8 cellular contexts compared by ENCODE assay signal in the genomic region with DNA sequence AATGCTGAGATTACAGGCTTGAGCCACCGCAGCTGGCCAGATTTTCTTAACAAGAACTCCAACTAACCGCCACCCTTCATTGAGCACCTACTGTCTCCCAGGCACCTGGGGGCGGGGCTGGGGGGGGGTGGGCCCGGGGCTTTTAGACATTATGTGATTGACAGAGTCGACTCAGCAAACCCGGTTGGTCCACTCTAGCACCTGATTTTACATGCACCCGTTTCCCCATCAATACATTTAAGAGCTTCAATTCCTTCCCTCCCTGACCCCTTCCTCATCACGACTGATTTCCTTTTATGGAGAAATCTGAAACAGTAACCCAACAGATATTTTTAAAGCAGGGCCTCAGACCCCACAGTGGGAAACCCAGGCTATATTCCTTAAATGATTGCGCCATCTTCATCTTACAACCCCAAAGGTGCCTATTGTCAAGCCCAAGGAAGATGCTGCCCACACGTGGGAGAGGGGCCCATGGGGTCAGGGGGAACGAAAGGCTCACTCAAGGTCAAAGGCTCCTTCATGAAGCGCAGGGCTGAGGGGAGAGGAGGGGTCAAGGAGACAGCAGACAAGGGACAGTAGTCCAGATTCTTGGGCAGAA. TPM values are rescaled to one million over a fixed set of nuclear protein-coding genes. Genes with fewer than 3 reads are reported as not detected.
A peak's percentile ranks its signal among the peaks of the same experiment; 100 is the strongest.
DNase-seq lines count a peak whose midpoint lies in the region; ATAC-seq and TF ChIP-seq lines count a peak whose summit lies in the region.

No MANE protein-coding gene starts in this region.

- no peaks in the 10 kb centered on the region for H3K36me3 Mint-ChIP-seq in CD8-positive, alpha-beta memory T cell
- H3K36me3 Mint-ChIP-seq in endodermal cell (ENCODE audit: low read depth): no peaks in the 10 kb centered on the region

- no peak overlapping the region for H3K27ac ChIP-seq in CD8-positive, alpha-beta memory T cell (ENCODE audit: low read depth, low read length)
- no peak overlapping the region for H3K27ac ChIP-seq in endodermal cell (ENCODE audit: low read depth, low read length)
- H3K27ac ChIP-seq in parathyroid adenoma: peak overlapping the region; percentile 17

- H3K4me3 Mint-ChIP-seq in CD8-positive, alpha-beta memory T cell: peak overlapping the region in 5 of 7 donors; percentile 10 to 30 (median 18)
- H3K4me3 Mint-ChIP-seq in endodermal cell: peak overlapping the region; percentile 63

- H3K9me3 ChIP-seq in CD8-positive, alpha-beta memory T cell (ENCODE audit: low read length): no peaks in the 10 kb centered on the region
- H3K9me3 ChIP-seq in endodermal cell (ENCODE audit: control insufficient read depth, low read length) (no peaks in the 10 kb centered on the region), parathyroid adenoma (ENCODE audit: control insufficient read depth, low read length) (no peaks in the 10 kb centered on the region)

- H3K27me3 Mint-ChIP-seq in CD8-positive, alpha-beta memory T cell: peaks cover 40 to 46% of the 10 kb centered on the region in 2 donors
- H3K27me3 Mint-ChIP-seq in endodermal cell (ENCODE audit: insufficient read depth): peaks cover 49% of the 10 kb centered on the region

- no peak overlapping the region for H2AFZ ChIP-seq in parathyroid adenoma

- no peaks in the 10 kb centered on the region for H3K9me3 Mint-ChIP-seq in CD8-positive, alpha-beta memory T cell
- H3K9me3 Mint-ChIP-seq in endodermal cell: peaks cover 2% of the 10 kb centered on the region

- CTCF ChIA-PET in CD8-positive, alpha-beta memory T cell (lab: Charles Lee): no interaction called here

- WGBS in endodermal cell (ENCODE audit: insufficient coverage in 1 of 2, insufficient read length in 1 of 2), 2 experiments: 75 to 76% methylated on average over 2 to 12 of the region's 12 CpGs

- H3K4me3 ChIP-seq in CD8-positive, alpha-beta memory T cell (ENCODE audit: low read length): no peak overlapping the region
- H3K4me3 ChIP-seq in LNCaP clone FGC (ENCODE audit: low read depth, low read length): peak overlapping the region; percentile 75
- peak overlapping the region; percentile 81 for H3K4me3 ChIP-seq in endodermal cell (ENCODE audit: low read length)
- H3K4me3 ChIP-seq in parathyroid adenoma (ENCODE audit: low read depth, low read length): peak overlapping the region; percentile 64

- H3K9ac ChIP-seq in endodermal cell (ENCODE audit: extremely low read depth, low read length, poor library complexity, severe bottlenecking): no peak overlapping the region
- H3K9ac ChIP-seq in parathyroid adenoma: no peak overlapping the region

- TF ChIP-seq CTCF in LNCaP clone FGC (IDR thresholded peaks at IDR 0.05; ENCODE audit: control insufficient read depth, extremely low read depth, insufficient read depth) (no peak), endodermal cell (conservative IDR thresholded peaks at IDR 0.05) (no peak), parathyroid adenoma (IDR thresholded peaks at IDR 0.05) (no peak)

- H3K27me3 ChIP-seq in CD8-positive, alpha-beta memory T cell (ENCODE audit: insufficient read depth, low read length, poor library complexity, severe bottlenecking): peaks cover 6% of the 10 kb centered on the region
- H3K27me3 ChIP-seq in endodermal cell (ENCODE audit: control insufficient read depth, insufficient read depth, low read length, poor library complexity, severe bottlenecking) (peaks cover 10% of the 10 kb centered on the region), parathyroid adenoma (ENCODE audit: control insufficient read depth, insufficient read depth, low read length) (no peaks in the 10 kb centered on the region)

- peaks cover 5 to 17% (median 9%) of the 10 kb centered on the region in 3 donors for H3K4me1 Mint-ChIP-seq in CD8-positive, alpha-beta memory T cell
- peaks cover 4% of the 10 kb centered on the region for H3K4me1 Mint-ChIP-seq in endodermal cell

- ATAC-seq in GM18519 (IDR thresholded peaks at IDR 0.05; ENCODE audit: low FRiP score, unreplicated experiment) (no peak), HG03354 (IDR thresholded peaks at IDR 0.05; ENCODE audit: poor library complexity, severe bottlenecking, unreplicated experiment) (no peak)

- H3K36me3 ChIP-seq in CD8-positive, alpha-beta memory T cell (ENCODE audit: insufficient read depth, low read length): no peaks in the 10 kb centered on the region
- H3K36me3 ChIP-seq in endodermal cell (ENCODE audit: control insufficient read depth, insufficient read depth, low read length): peaks cover 3% of the 10 kb centered on the region
- H3K36me3 ChIP-seq in parathyroid adenoma (ENCODE audit: control insufficient read depth, insufficient read depth, low read length): no peaks in the 10 kb centered on the region

- POLR2A ChIA-PET in CD8-positive, alpha-beta memory T cell (lab: Charles Lee): no interaction called here

- H3K4me2 ChIP-seq in parathyroid adenoma (ENCODE audit: low read length): peak overlapping the region; percentile 69

- DNase-seq in CD8-positive, alpha-beta memory T cell: no peak
- DNase-seq in LNCaP clone FGC (ENCODE audit: low read depth): no peak
- peak; percentile 51 for DNase-seq in endodermal cell
- DNase-seq in KG1 (lab: John Stamatoyannopoulos, UW): no peak
- DNase-seq in iPS-NIHi7 (ENCODE audit: extremely low spot score): no peak

- H3K4me1 ChIP-seq in CD8-positive, alpha-beta memory T cell (ENCODE audit: insufficient read depth, low read length): peaks cover 8% of the 10 kb centered on the region
- no peaks in the 10 kb centered on the region for H3K4me1 ChIP-seq in endodermal cell (ENCODE audit: control insufficient read depth, insufficient read depth, low read length)
- H3K4me1 ChIP-seq in parathyroid adenoma: peaks cover 10% of the 10 kb centered on the region

- H3K79me2 ChIP-seq in parathyroid adenoma: peaks cover 12% of the 10 kb centered on the region

- no peak overlapping the region for H3K27ac Mint-ChIP-seq in CD8-positive, alpha-beta memory T cell
- H3K27ac Mint-ChIP-seq in endodermal cell: no peak overlapping the region

RNA-seq across cellular contexts. Expression of gene INSR, which starts 1.8 kb away (rescaled TPM):
- 1 to 10 TPM; 1.2 TPM for total RNA-seq in CD8-positive, alpha-beta memory T cell
- polyA plus RNA-seq in CD8-positive, alpha-beta memory T cell: not detected
- total RNA-seq in endodermal cell: 10 to 100 TPM; 31.3 to 31.5 TPM
- polyA plus RNA-seq in endodermal cell (2013, experiment 1 of 2): 11.0 TPM
- 9.8 TPM for polyA plus RNA-seq in endodermal cell (2013, experiment 2 of 2)

RNA-seq across cellular contexts. Expression of gene ARHGEF18, which starts 56.3 kb away (rescaled TPM):
- 10 to 100 TPM; 51.0 to 53.3 TPM for total RNA-seq in CD8-positive, alpha-beta memory T cell
- 9.6 TPM for polyA plus RNA-seq in CD8-positive, alpha-beta memory T cell
- total RNA-seq in endodermal cell: 10 to 100 TPM; 51.7 to 53.3 TPM
- polyA plus RNA-seq in endodermal cell (2013, experiment 1 of 2): 22.5 TPM
- 22.4 TPM for polyA plus RNA-seq in endodermal cell (2013, experiment 2 of 2)

Comparison
In these comparisons a context has a peak if more than half of its experiments do, and no peak if none do; other contexts are left out.
1. RNA of gene INSR, which starts 1.8 kb away (total RNA-seq): 31.3 to 31.5 TPM in endodermal cell; 1.2 TPM in CD8-positive, alpha-beta memory T cell; every median in the first group is over 10 times any median in the second.